In genomic region chr10:117587036-117587435, GRCh38 we compare ENCODE assay signal across 38 cellular contexts. TPM values are rescaled to one million over a fixed set of nuclear protein-coding genes. Genes with fewer than 3 reads are reported as not detected.
"Had no signal": no experiment of that assay in that cellular context is flagged by ENCODE, and none has a peak within 500 bp of the region (broad histone marks: within the 10 kb centered on the region; RNA-seq: fewer than 3 reads in every experiment).

No MANE protein-coding gene starts in this region.

- H3K27ac ChIP-seq: KMS-11 had no signal

- DNase-seq: Karpas-422, Kasumi-1, KG1, MG63, MM.1S, MV-4-11, NCI-H1048, NCI-H1092, NCI-H1092 treated with DMSO at 0.1 percent for 48 hours, NCI-H1105, NCI-H1105 treated with DMSO at 0.1 percent for 48 hours, NCI-H1417, NCI-H1417 treated with DMSO at 0.1 percent for 48 hours, NCI-H1436, NCI-H1436 treated with DMSO at 0.1 percent for 48 hours, NCI-H146, NCI-H1694, NCI-H1694 treated with DMSO at 0.1 percent for 48 hours, NCI-H187, NCI-H187 treated with DMSO at 0.1 percent for 48 hours, NCI-H1930, NCI-H2029, NCI-H2029 treated with DMSO at 0.1 percent for 48 hours, NCI-H2081, NCI-H2081 treated with DMSO at 0.1 percent for 48 hours, NCI-H2107, NCI-H2171, NCI-H2171 treated with DMSO at 0.1 percent for 48 hours, NCI-H2227 treated with DMSO at 0.1 percent for 48 hours, NCI-H226, NCI-H345, NCI-H446, NCI-H446 treated with DMSO at 0.1 percent for 48 hours had no signal

- H3K36me3 ChIP-seq: MG63 had no signal

- H3K27me3 ChIP-seq: MG63 had no signal

- H3K9me3 ChIP-seq: MG63 had no signal

- H3K4me3 ChIP-seq: MG63 had no signal

- H3K4me2 ChIP-seq: KMS-11 had no signal

- H3K9ac ChIP-seq: KMS-11 had no signal

RNA-seq across cellular contexts. Expression of gene EMX2, which starts 44.5 kb away (rescaled TPM):
- total RNA-seq: LHCN-M2, M059J, MCF 10A, NCI-H460 had no signal
